24 cellular contexts compared by ENCODE assay signal in the genomic region with DNA sequence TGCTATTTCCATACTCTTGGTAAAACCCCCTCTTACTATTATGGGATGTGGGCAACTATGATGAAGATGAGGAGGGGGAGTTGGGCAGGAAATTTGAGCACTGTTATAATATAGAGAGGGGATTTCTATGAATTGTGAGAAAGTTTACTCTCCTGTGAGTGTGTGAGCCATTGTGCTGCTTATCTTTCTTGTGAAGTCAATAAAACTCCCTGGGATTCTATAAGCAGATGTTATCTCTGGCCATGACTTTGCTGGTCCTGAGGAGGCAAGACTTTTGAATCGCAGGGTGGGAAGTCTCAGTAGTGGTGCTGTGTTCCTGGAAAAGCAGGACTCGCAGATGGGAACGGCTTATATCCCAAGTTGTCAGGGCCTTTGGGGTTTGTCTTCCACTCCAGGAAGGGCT.
"Had no signal": no experiment of that assay in that cellular context is flagged by ENCODE, and none has a peak within 500 bp of the region (broad histone marks: within the 10 kb centered on the region; RNA-seq: fewer than 3 reads in every experiment).

No MANE protein-coding gene starts in this region.

- H3K9me3 Mint-ChIP-seq: activated naive CD4-positive, alpha-beta T cell treated with anti-CD3 and anti-CD28 coated beads, Interleukin-2, amount 10 ng/mL, durations not matched to agents 7 days and 5 days; activated naive CD8-positive, alpha-beta T cell treated with anti-CD3 and anti-CD28 coated beads, Interleukin-2, amount 10 ng/mL, durations not matched to agents 7 days and 5 days; natural killer cell had no signal

- ATAC-seq: foreskin keratinocyte; heart left ventricle; natural killer cell; right cardiac atrium; stimulated activated naive B cell treated with anti-CD40 and anti-IgM and Interleukin-4, amounts not matched to agents 10 μg/mL and 1 μg/mL and 100 μg/mL, for 72 hours had no signal

- H3K27ac Mint-ChIP-seq: activated naive CD4-positive, alpha-beta T cell treated with anti-CD3 and anti-CD28 coated beads, Interleukin-2, amount 10 ng/mL, durations not matched to agents 7 days and 5 days; activated naive CD8-positive, alpha-beta T cell treated with anti-CD3 and anti-CD28 coated beads, Interleukin-2, amount 10 ng/mL, durations not matched to agents 7 days and 5 days; natural killer cell; stimulated activated naive B cell treated with anti-CD40 and anti-IgM and Interleukin-4, amounts not matched to agents 10 μg/mL and 1 μg/mL and 100 μg/mL, for 72 hours had no signal

- H3K4me3 Mint-ChIP-seq: activated naive CD4-positive, alpha-beta T cell treated with anti-CD3 and anti-CD28 coated beads, Interleukin-2, amount 10 ng/mL, durations not matched to agents 7 days and 5 days; activated naive CD8-positive, alpha-beta T cell treated with anti-CD3 and anti-CD28 coated beads, Interleukin-2, amount 10 ng/mL, durations not matched to agents 7 days and 5 days; natural killer cell; stimulated activated naive B cell treated with anti-CD40 and anti-IgM and Interleukin-4, amounts not matched to agents 10 μg/mL and 1 μg/mL and 100 μg/mL, for 72 hours had no signal

- H3K36me3 Mint-ChIP-seq: activated naive CD4-positive, alpha-beta T cell treated with anti-CD3 and anti-CD28 coated beads, Interleukin-2, amount 10 ng/mL, durations not matched to agents 7 days and 5 days; activated naive CD8-positive, alpha-beta T cell treated with anti-CD3 and anti-CD28 coated beads, Interleukin-2, amount 10 ng/mL, durations not matched to agents 7 days and 5 days; natural killer cell; stimulated activated naive B cell treated with anti-CD40 and anti-IgM and Interleukin-4, amounts not matched to agents 10 μg/mL and 1 μg/mL and 100 μg/mL, for 72 hours had no signal

- H3K27me3 ChIP-seq: ascending aorta, brain microvascular endothelial cell, esophagus muscularis mucosa, foreskin keratinocyte, heart left ventricle, stomach, suprapubic skin, tibial artery had no signal

- H3K4me3 ChIP-seq: ascending aorta, coronary artery, esophagus muscularis mucosa, heart left ventricle, left ventricle myocardium inferior, lung, stomach, suprapubic skin, tibial artery had no signal

- DNase-seq: activated CD4-positive, alpha-beta T cell treated with anti-CD3 and anti-CD28 coated beads for 48 hours; activated CD4-positive, alpha-beta T cell treated with anti-CD3 and anti-CD28 coated beads, Interleukin-2, amount 50 U/mL, for 48 hours; activated CD8-positive, alpha-beta memory T cell treated with anti-CD3 and anti-CD28 coated beads for 24 hours; activated effector memory CD4-positive, alpha-beta T cell treated with anti-CD3 and anti-CD28 coated beads, Interleukin-2, amount 50 U/mL, for 16 hours; activated naive CD4-positive, alpha-beta T cell treated with anti-CD3 and anti-CD28 coated beads, Interleukin-2, amount 10 ng/mL, durations not matched to agents 7 days and 5 days; activated naive CD8-positive, alpha-beta T cell treated with anti-CD3 and anti-CD28 coated beads, Interleukin-2, amount 10 ng/mL, durations not matched to agents 7 days and 5 days; brain microvascular endothelial cell; heart left ventricle; kidney glomerular epithelial cell; left ventricle myocardium inferior; midbrain; natural killer cell; right cardiac atrium; stimulated activated CD4-positive, alpha-beta T cell treated with anti-CD3 and anti-CD28 coated beads, Interleukin-15, amount 100 ng/mL, for 24 hours; stimulated activated CD4-positive, alpha-beta T cell treated with anti-CD3 and anti-CD28 coated beads, Interleukin-2, amount 100 ng/mL, for 24 hours; stimulated activated naive B cell treated with anti-CD40 and anti-IgM and Interleukin-4, amounts not matched to agents 10 μg/mL and 1 μg/mL and 100 μg/mL, for 72 hours; stomach; tibial artery had no signal

- H3K4me1 ChIP-seq: ascending aorta had no signal

- H3K36me3 ChIP-seq: ascending aorta, brain microvascular endothelial cell, esophagus muscularis mucosa, heart left ventricle, left ventricle myocardium inferior, stomach, suprapubic skin, tibial artery had no signal

- H3K27ac ChIP-seq: ascending aorta, brain microvascular endothelial cell, coronary artery, esophagus muscularis mucosa, foreskin keratinocyte, heart left ventricle, left ventricle myocardium inferior, stomach, suprapubic skin, tibial artery had no signal
